ENCODE assay signal across 1 cellular context in genomic region chr17:76238847-76239537, GRCh38.
TF ChIP-seq lines count a peak whose summit lies in the region.

No MANE protein-coding gene starts in this region.

TF ChIP-seq in HCT116, 20 proteins besides CTCF, POLR2A, EP300 and RAD21 (continued from another document):
- TF ChIP-seq ZBTB33 (IDR thresholded peaks at IDR 0.05; ENCODE audit: extremely low read depth, insufficient replicate concordance, low read length) (no peak), ATF3 (IDR thresholded peaks at IDR 0.05) (no peak), SP1 (IDR thresholded peaks at IDR 0.05; ENCODE audit: low read depth) (no peak)
